ENCODE assay signal across 9 cellular contexts in the genomic region with DNA sequence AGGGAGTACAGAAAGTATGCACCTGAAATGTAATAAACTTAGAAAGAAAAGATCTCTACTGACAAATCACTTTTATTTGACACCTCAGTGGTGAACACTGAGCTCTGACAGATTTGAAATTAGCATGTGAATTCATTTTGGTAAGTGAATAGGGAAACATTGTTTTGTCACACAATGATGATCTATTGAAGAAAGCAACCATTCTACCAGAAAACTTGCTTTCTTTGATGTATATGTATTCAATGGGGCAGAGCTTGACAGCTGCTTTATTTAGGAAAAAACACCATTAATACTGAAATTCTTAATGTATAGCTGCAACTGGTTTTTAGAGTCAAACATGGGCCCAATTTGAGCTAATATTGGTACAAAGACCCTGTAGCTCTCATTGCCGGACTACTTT.
"Had no signal": no experiment of that assay in that cellular context is flagged by ENCODE, and none has a peak within 500 bp of the region (broad histone marks: within the 10 kb centered on the region; RNA-seq: fewer than 3 reads in every experiment).

No MANE protein-coding gene starts in this region.

- ATAC-seq: HCT116, HepG2 had no signal

- H3K4me3 Mint-ChIP-seq: HFFc6, IgD-negative memory B cell had no signal

- H3K4me3 ChIP-seq: GM23248, HAP-1 had no signal

- H2AFZ ChIP-seq: GM23248 had no signal

- H3K27me3 Mint-ChIP-seq: IgD-negative memory B cell had no signal

- H3K36me3 Mint-ChIP-seq: IgD-negative memory B cell had no signal

- H3K9me3 Mint-ChIP-seq: HFFc6 had no signal

- H3K36me3 ChIP-seq: HAP-1 had no signal

- H3K9ac ChIP-seq: GM23248 had no signal

- H3K4me1 Mint-ChIP-seq: IgD-negative memory B cell had no signal

- H3K27ac Mint-ChIP-seq: IgD-negative memory B cell had no signal

- H3K27ac ChIP-seq: GM23248, HL-60 had no signal

- DNase-seq: GM23248, GOT3, H7, HFFc6 had no signal

- H3K9me3 ChIP-seq: HAP-1 had no signal
